ENCODE assay signal across 19 cellular contexts in the genomic region with DNA sequence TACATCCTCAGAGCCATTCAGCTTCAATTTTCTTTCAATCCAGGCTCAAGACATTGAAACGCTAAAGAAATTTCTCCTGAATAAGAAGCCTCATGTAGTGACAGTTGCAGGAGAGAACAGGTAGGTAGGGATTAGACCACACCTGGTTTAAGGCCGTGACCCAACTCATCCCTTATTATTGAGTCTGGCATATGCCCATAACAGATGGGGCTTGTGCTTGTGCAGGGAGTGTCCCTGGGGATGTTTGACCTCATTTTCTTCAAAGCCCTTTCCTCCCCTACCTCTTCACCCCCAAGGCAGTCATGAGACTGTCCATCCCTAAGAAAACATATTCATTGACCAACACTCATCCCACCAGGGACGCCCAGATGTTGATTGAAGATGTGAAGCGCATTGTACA.
"Had no signal": no experiment of that assay in that cellular context is flagged by ENCODE, and none has a peak within 500 bp of the region (broad histone marks: within the 10 kb centered on the region; RNA-seq: fewer than 3 reads in every experiment).

No MANE protein-coding gene starts in this region.

- H3K27ac Mint-ChIP-seq: activated CD4-positive, alpha-beta T cell treated with anti-CD3 and anti-CD28 coated beads, Interleukin-2, amount 10 ng/mL, durations not matched to agents 24 days and 14 days; activated naive CD4-positive, alpha-beta T cell treated with anti-CD3 and anti-CD28 coated beads, Interleukin-2, amount 50 U/mL, for 24 hours; progenitor cell of endocrine pancreas; WTC11 had no signal

- H3K4me3 Mint-ChIP-seq: activated CD4-positive, alpha-beta T cell treated with anti-CD3 and anti-CD28 coated beads, Interleukin-2, amount 10 ng/mL, durations not matched to agents 24 days and 14 days; activated naive CD4-positive, alpha-beta T cell treated with anti-CD3 and anti-CD28 coated beads, Interleukin-2, amount 50 U/mL, for 24 hours; effector memory CD8-positive, alpha-beta T cell; WTC11 had no signal

- DNase-seq: activated CD4-positive, alpha-beta T cell treated with anti-CD3 and anti-CD28 coated beads, Interleukin-2, amount 10 ng/mL, durations not matched to agents 24 days and 14 days; activated CD8-positive, alpha-beta memory T cell treated with anti-CD3 and anti-CD28 coated beads, Interleukin-2, amount 50 U/mL, for 48 hours; activated effector memory CD4-positive, alpha-beta T cell treated with Interleukin-2 at 50 U/mL for 16 hours; activated T-cell treated with anti-CD3 and anti-CD28 coated beads, Interleukin-2, amount 50 U/mL, for 48 hours; dermis blood vessel endothelial cell; effector memory CD8-positive, alpha-beta T cell; foreskin keratinocyte; hypothalamus; left lung; midbrain; occipital lobe; stimulated activated CD4-positive, alpha-beta T cell treated with anti-CD3 and anti-CD28 coated beads, Interleukin-12 subunit alpha, Interleukin-12 subunit beta, amount 100 ng/mL, for 4 hours; stimulated activated CD4-positive, alpha-beta T cell treated with anti-CD3 and anti-CD28 coated beads, Interleukin-2, amount 100 ng/mL, for 24 hours; stimulated activated naive CD4-positive, alpha-beta T cell treated with Interleukin-2 at 50 U/mL for 16 hours; transverse colon; uterus had no signal

- H3K4me1 Mint-ChIP-seq: activated CD4-positive, alpha-beta T cell treated with anti-CD3 and anti-CD28 coated beads, Interleukin-2, amount 10 ng/mL, durations not matched to agents 24 days and 14 days; activated naive CD4-positive, alpha-beta T cell treated with anti-CD3 and anti-CD28 coated beads, Interleukin-2, amount 50 U/mL, for 24 hours; WTC11 had no signal

- H3K27ac ChIP-seq: foreskin keratinocyte, left lung, transverse colon, uterus had no signal

- H3K9me3 Mint-ChIP-seq: activated CD4-positive, alpha-beta T cell treated with anti-CD3 and anti-CD28 coated beads, Interleukin-2, amount 10 ng/mL, durations not matched to agents 24 days and 14 days; activated naive CD4-positive, alpha-beta T cell treated with anti-CD3 and anti-CD28 coated beads, Interleukin-2, amount 50 U/mL, for 24 hours; effector memory CD8-positive, alpha-beta T cell; WTC11 had no signal

- H3K27me3 Mint-ChIP-seq: activated CD4-positive, alpha-beta T cell treated with anti-CD3 and anti-CD28 coated beads, Interleukin-2, amount 10 ng/mL, durations not matched to agents 24 days and 14 days; activated naive CD4-positive, alpha-beta T cell treated with anti-CD3 and anti-CD28 coated beads, Interleukin-2, amount 50 U/mL, for 24 hours; effector memory CD8-positive, alpha-beta T cell; progenitor cell of endocrine pancreas had no signal
